Comparison of ENCODE assay signal across 23 cellular contexts in the genomic region with DNA sequence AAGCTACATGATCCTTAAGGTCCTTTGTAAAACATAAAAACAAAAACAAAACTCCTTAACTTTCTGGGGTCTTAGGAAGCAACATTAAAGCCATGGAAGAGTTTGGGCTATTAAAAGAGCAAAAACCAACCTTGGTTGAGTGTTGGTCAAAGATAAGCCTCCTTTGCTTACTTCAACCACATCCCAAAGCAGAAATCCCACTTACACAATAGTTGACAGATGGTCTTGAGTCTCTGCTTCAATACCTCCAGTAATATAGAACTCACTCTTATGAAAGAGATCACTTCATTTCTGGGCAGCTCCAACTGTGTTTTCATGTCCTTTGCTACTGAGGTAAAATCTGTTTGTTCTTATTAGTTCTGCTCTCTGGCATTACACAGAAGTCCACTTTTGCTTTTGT.
"Had no signal": no experiment of that assay in that cellular context is flagged by ENCODE, and none has a peak within 500 bp of the region (broad histone marks: within the 10 kb centered on the region; RNA-seq: fewer than 3 reads in every experiment).

No MANE protein-coding gene starts in this region.

- H3K4me3 ChIP-seq: heart left ventricle, lung, psoas muscle, right lobe of liver, spleen, testis, tibial nerve, upper lobe of right lung, vagina had no signal

- DNase-seq: effector CD4-positive, alpha-beta T cell; heart left ventricle; hippocampal formation; left colon; left ventricle myocardium superior; mesenchymal stem cell; midbrain; naive B cell; nephron progenitor cell; psoas muscle; retina; right lobe of liver; spleen; stimulated activated CD4-positive, alpha-beta T cell treated with anti-CD3 and anti-CD28 coated beads, Interleukin-15, amount 100 ng/mL, for 24 hours; stimulated activated CD4-positive, alpha-beta T cell treated with anti-CD3 and anti-CD28 coated beads, Interleukin-2, amount 100 ng/mL, for 24 hours; stimulated activated CD4-positive, alpha-beta T cell treated with anti-CD3 and anti-CD28 coated beads, Interleukin-4, amount 100 ng/mL, for 4 hours; stimulated activated naive B cell treated with anti-CD40 and anti-IgM and Interleukin-4, amounts not matched to agents 10 μg/mL and 1 μg/mL and 100 μg/mL, for 72 hours; stimulated activated naive CD8-positive, alpha-beta T cell treated with anti-CD3 and anti-CD28 coated beads, Interleukin-15, amount 100 ng/mL, for 72 hours; testis; upper lobe of right lung had no signal
